In the genomic region with DNA sequence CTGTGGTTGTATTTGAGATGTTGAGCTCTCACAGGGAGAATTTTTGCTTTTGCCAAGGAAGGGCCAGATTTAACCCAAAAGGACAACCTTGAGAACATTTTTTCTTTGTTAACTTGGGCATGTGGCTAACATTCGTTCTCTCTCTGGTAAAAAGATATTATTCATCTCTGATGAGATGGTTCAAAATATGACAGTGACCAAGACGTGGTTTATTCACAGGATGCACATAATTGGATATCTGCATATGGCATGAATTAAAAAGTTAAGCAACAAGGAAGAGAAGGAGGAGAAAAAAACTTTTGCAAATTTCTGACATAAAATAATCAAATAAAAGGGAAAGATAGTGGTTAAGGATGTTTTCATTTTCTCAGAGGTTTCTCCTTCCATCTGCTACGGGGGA, we compare ENCODE assay signal across 19 cellular contexts. TPM values are rescaled to one million over a fixed set of nuclear protein-coding genes. Genes with fewer than 3 reads are reported as not detected.
DNase-seq lines count a peak whose midpoint lies in the region; ATAC-seq and TF ChIP-seq lines count a peak whose summit lies in the region.
"Had no signal": no experiment of that assay in that cellular context is flagged by ENCODE, and none has a peak within 500 bp of the region (broad histone marks: within the 10 kb centered on the region; RNA-seq: fewer than 3 reads in every experiment).

No MANE protein-coding gene starts in this region.

- peak overlapping the region; percentile 24 to 97; a peak in 3 of 4 replicates for H4K8ac ChIP-seq in IMR-90 (ENCODE audit: low read depth in 2 of 2, low read length in 2 of 2)

- no peak for TF ChIP-seq RAD21 in IMR-90 (IDR thresholded peaks at IDR 0.05; ENCODE audit: low read length)

- no peak overlapping the region for H2AK9ac ChIP-seq in IMR-90 (replicated peaks; ENCODE audit: low read depth, low read length, poor library complexity)

- H3K23ac ChIP-seq in IMR-90 (ENCODE audit: low read depth, low read length): peak overlapping the region; percentile 48; the same call in 1 of the 2 replicates

- no peak for TF ChIP-seq CTCF in AG10803 (conservative IDR thresholded peaks at IDR 0.05; ENCODE audit: low read length)
- TF ChIP-seq CTCF in IMR-90 (conservative IDR thresholded peaks at IDR 0.05; ENCODE audit: low read depth, low read length): no peak
- no peak for TF ChIP-seq CTCF in endothelial cell (IDR thresholded peaks at IDR 0.05; ENCODE audit: unreplicated experiment)
- TF ChIP-seq CTCF in osteoblast (IDR thresholded peaks at IDR 0.05; ENCODE audit: extremely low read depth, low read depth, low read length): no peak

- CTCF ChIA-PET in IMR-90 (lab: Yijun Ruan, JAX): interaction anchor here (1.6 kb wide), 1 partner anchor 121 kb away, joined by 3 read pairs; no protein-coding TSS in a partner anchor
- CTCF ChIA-PET in activated CD4-positive, alpha-beta T cell treated with anti-CD3 and anti-CD28 coated beads, Interleukin-2, amount 10 ng/mL, durations not matched to agents 7 days and 5 days (lab: Charles Lee): no interaction called here

- peak overlapping the region; percentile 98 for H3K14ac ChIP-seq in IMR-90 (replicated peaks; ENCODE audit: low read depth, low read length)

- H3K4me1 ChIP-seq in IMR-90 (ENCODE audit: control insufficient read depth, insufficient read depth, low read length) (peaks cover 27% of the 10 kb centered on the region), osteoblast (ENCODE audit: insufficient read depth, low read length) (peaks cover 80% of the 10 kb centered on the region)

- peak overlapping the region; percentile 92; the same call in 1 of the 3 replicates for H2BK15ac ChIP-seq in IMR-90 (ENCODE audit: low read depth, low read length)

- H3K36me3 Mint-ChIP-seq in endothelial cell (ENCODE audit: low read depth, unreplicated experiment): no peaks in the 10 kb centered on the region
- no peaks in the 10 kb centered on the region for H3K36me3 Mint-ChIP-seq in activated CD4-positive, alpha-beta T cell treated with anti-CD3 and anti-CD28 coated beads, Interleukin-2, amount 10 ng/mL, durations not matched to agents 7 days and 5 days (ENCODE audit: low read depth)

- peak; percentile 91 for DNase-seq in AG10803 (ENCODE audit: low read depth)
- no peak for DNase-seq in IMR-90
- DNase-seq in endothelial cell (ENCODE audit: low spot score): no peak
- no peak for DNase-seq in osteoblast (ENCODE audit: insufficient read length, low spot score, missing footprints)
- no peak for DNase-seq in NCI-H146 (lab: John Stamatoyannopoulos, UW)
- DNase-seq in activated CD4-positive, alpha-beta T cell treated with anti-CD3 and anti-CD28 coated beads, Interleukin-2, amount 10 ng/mL, durations not matched to agents 7 days and 5 days: no peak
- DNase-seq: CD4-positive, alpha-beta T cell; DMS79 treated with DMSO at 0.1 percent for 48 hours; GF-D8; KBM-7; NCI-H345; NCI-H69; NK-92 treated with Interleukin-12 subunit alpha and Interleukin-12 subunit beta, amount 100 ng/mL, for 24 hours; OCI-M1 had no signal

- peaks cover 4% of the 10 kb centered on the region for H3K27me3 Mint-ChIP-seq in endothelial cell (ENCODE audit: unreplicated experiment)
- H3K27me3 Mint-ChIP-seq in activated CD4-positive, alpha-beta T cell treated with anti-CD3 and anti-CD28 coated beads, Interleukin-2, amount 10 ng/mL, durations not matched to agents 7 days and 5 days: peaks cover 55% of the 10 kb centered on the region

- WGBS in IMR-90 (ENCODE audit: extremely low coverage in 2 of 2, insufficient read length in 1 of 2), 2 experiments: 80% methylated on average over 1 of the region's 3 CpGs; no CpG with 5 or more reads in 1 of the 2 experiments

- H3K9me1 ChIP-seq in IMR-90 (ENCODE audit: insufficient read depth, low read length): peaks cover 26% of the 10 kb centered on the region

- peak overlapping the region; percentile 46; the same call in 1 of the 2 replicates for H3K56ac ChIP-seq in IMR-90 (ENCODE audit: extremely low read depth, insufficient read depth, low read length)

- no peak overlapping the region for H3K4me3 ChIP-seq in AG10803 (ENCODE audit: low read length)
- H3K4me3 ChIP-seq in IMR-90 (ENCODE audit: insufficient read depth, low read depth, low read length): no peak overlapping the region
- H3K4me3 ChIP-seq in osteoblast (ENCODE audit: insufficient read depth, low read length): no peak overlapping the region

- no peak overlapping the region for H3K4me3 Mint-ChIP-seq in endothelial cell (ENCODE audit: unreplicated experiment)
- H3K4me3 Mint-ChIP-seq in activated CD4-positive, alpha-beta T cell treated with anti-CD3 and anti-CD28 coated beads, Interleukin-2, amount 10 ng/mL, durations not matched to agents 7 days and 5 days: no peak overlapping the region
- H3K4me3 Mint-ChIP-seq: B cell; CD4-positive, alpha-beta T cell had no signal

- H3K27ac ChIP-seq in IMR-90 (ENCODE audit: insufficient read depth, low read length): no peak overlapping the region
- peak overlapping the region; percentile 98 for H3K27ac ChIP-seq in osteoblast (ENCODE audit: low read depth, low read length)
- H3K27ac ChIP-seq: RWPE1 had no signal

- POLR2A ChIA-PET in IMR-90 (lab: Charles Lee; ENCODE audit: unreplicated experiment): no interaction called here
- POLR2A ChIA-PET in activated CD4-positive, alpha-beta T cell treated with anti-CD3 and anti-CD28 coated beads, Interleukin-2, amount 10 ng/mL, durations not matched to agents 7 days and 5 days (lab: Charles Lee): no interaction called here

- H4K5ac ChIP-seq in IMR-90 (ENCODE audit: low read depth, low read length): peak overlapping the region; percentile 99; the same call in 1 of the 2 replicates

- peaks cover 30% of the 10 kb centered on the region for H3K4me1 Mint-ChIP-seq in endothelial cell (ENCODE audit: unreplicated experiment)
- peaks cover 6% of the 10 kb centered on the region for H3K4me1 Mint-ChIP-seq in activated CD4-positive, alpha-beta T cell treated with anti-CD3 and anti-CD28 coated beads, Interleukin-2, amount 10 ng/mL, durations not matched to agents 7 days and 5 days
- H3K4me1 Mint-ChIP-seq: B cell had no signal

- H3K27me3 ChIP-seq in IMR-90 (ENCODE audit: control insufficient read depth, insufficient read depth, low read length) (no peaks in the 10 kb centered on the region), osteoblast (ENCODE audit: insufficient read depth, low read length) (no peaks in the 10 kb centered on the region)

- H2BK120ac ChIP-seq in IMR-90 (ENCODE audit: low read depth, low read length): peak overlapping the region; percentile 99

- H2BK5ac ChIP-seq in IMR-90 (ENCODE audit: low read depth, low read length, poor library complexity, severe bottlenecking): peak overlapping the region; percentile 98

- no peak for TF ChIP-seq POLR2A in IMR-90 (IDR thresholded peaks at IDR 0.05; ENCODE audit: low read depth, low read length)

- peaks cover 22 to 73% of the 10 kb centered on the region in 2 experiments for H3K79me1 ChIP-seq in IMR-90 (ENCODE audit: low read depth in 1 of 2, low read length in 2 of 2)

- H3K9me3 Mint-ChIP-seq in endothelial cell (ENCODE audit: unreplicated experiment): no peaks in the 10 kb centered on the region
- no peaks in the 10 kb centered on the region for H3K9me3 Mint-ChIP-seq in activated CD4-positive, alpha-beta T cell treated with anti-CD3 and anti-CD28 coated beads, Interleukin-2, amount 10 ng/mL, durations not matched to agents 7 days and 5 days
- H3K9me3 Mint-ChIP-seq: CD4-positive, alpha-beta T cell had no signal

- H4K20me1 ChIP-seq in IMR-90 (ENCODE audit: insufficient read depth, low read length) (no peaks in the 10 kb centered on the region), osteoblast (ENCODE audit: insufficient read depth, low read length) (no peaks in the 10 kb centered on the region)

- H2BK20ac ChIP-seq in IMR-90 (ENCODE audit: low read depth, low read length): peak overlapping the region; percentile 94; the same call in 1 of the 2 replicates

- in situ Hi-C loops in IMR-90 (cut with MboI; ENCODE audit: low sequenced_read_pairs): no loop called here

- 0 out of 2 replicates have a peak overlapping the region, but pooled peaks have one; percentile 12 for H2AK5ac ChIP-seq in IMR-90 (ENCODE audit: low read depth, low read length)

- no peaks in the 10 kb centered on the region for H3K9me3 ChIP-seq in IMR-90 (ENCODE audit: control insufficient read depth, insufficient read depth, low read length)
- H3K9me3 ChIP-seq in osteoblast (ENCODE audit: low read depth, low read length): no peaks in the 10 kb centered on the region

- no peak overlapping the region for H3K9ac ChIP-seq in IMR-90 (ENCODE audit: low read depth, low read length)

- peak overlapping the region; percentile 81; the same call in 1 of the 2 replicates for H3K18ac ChIP-seq in IMR-90 (ENCODE audit: low read depth, low read length)

- H3K4me2 ChIP-seq in IMR-90 (ENCODE audit: low read depth, low read length): no peak overlapping the region
- H3K4me2 ChIP-seq in osteoblast (ENCODE audit: insufficient read depth, low read length): no peak overlapping the region

- peak overlapping the region; percentile 49; the same call in 1 of the 2 replicates for H3K4ac ChIP-seq in IMR-90 (ENCODE audit: low read depth, low read length)

- H3K79me2 ChIP-seq in osteoblast (ENCODE audit: insufficient read depth, low read length): peaks cover 18% of the 10 kb centered on the region

- H3K36me3 ChIP-seq in IMR-90 (ENCODE audit: control insufficient read depth, insufficient read depth, low read length) (peaks cover 8% of the 10 kb centered on the region; the same call in 1 of the 2 replicates), osteoblast (ENCODE audit: insufficient read depth, low read length) (peaks cover 63% of the 10 kb centered on the region)

- peak overlapping the region; percentile 88; the same call in 1 of the 2 replicates for H4K91ac ChIP-seq in IMR-90 (ENCODE audit: insufficient read depth, low read depth, low read length)

- BruUV-seq in IMR-90 (replicated peaks; lab: Mats Ljungman, UMichigan): no TSS peak

- intact Hi-C loops in IMR-90 (cut with micrococcal nuclease): no loop called here

- dilution Hi-C loops in IMR-90 (cut with HindIII; ENCODE audit: low sequenced_read_pairs, unreplicated experiment): no loop called here

- H3K27ac Mint-ChIP-seq in endothelial cell (ENCODE audit: unreplicated experiment): peak overlapping the region; percentile 95
- H3K27ac Mint-ChIP-seq in activated CD4-positive, alpha-beta T cell treated with anti-CD3 and anti-CD28 coated beads, Interleukin-2, amount 10 ng/mL, durations not matched to agents 7 days and 5 days: no peak overlapping the region
- H3K27ac Mint-ChIP-seq: B cell; CD4-positive, alpha-beta T cell had no signal

- H2AFZ ChIP-seq in IMR-90 (replicated peaks; ENCODE audit: low read length, poor library complexity) (no peak overlapping the region), osteoblast (ENCODE audit: low read length) (no peak overlapping the region)

- ATAC-seq in IMR-90 (ENCODE audit: low read depth): no peak
- ATAC-seq in GM19455 (IDR thresholded peaks at IDR 0.05; ENCODE audit: unreplicated experiment): no peak
- ATAC-seq in GM21825 (IDR thresholded peaks at IDR 0.05; ENCODE audit: unreplicated experiment): no peak
- ATAC-seq: HCT116 had no signal

RNA-seq across cellular contexts. Expression of gene BCL10, which starts 43.1 kb away (rescaled TPM):
- total RNA-seq in IMR-90 (2012; rRNA removed): 30.5 and 51.4 TPM in 2 replicates
- 11.2 and 15.3 TPM in 2 replicates for polyA plus RNA-seq in IMR-90 (2012; rRNA removed)
- 3.2 and 4.2 TPM in 2 replicates for polyA plus RNA-seq in IMR-90 (2012; cell fraction: cytosol; rRNA removed)
- polyA plus RNA-seq in IMR-90 (2012; cell fraction: nucleus; rRNA removed; ENCODE audit: low replicate concordance): 4.7 and 10.9 TPM in 2 replicates
- 33.6 TPM for total RNA-seq in endothelial cell (ENCODE audit: unreplicated experiment)
- 30.4 and 35.7 TPM in 2 replicates for total RNA-seq in osteoblast
- 10 to 100 TPM; 26.3 to 29.9 TPM for total RNA-seq in activated CD4-positive, alpha-beta T cell treated with anti-CD3 and anti-CD28 coated beads, Interleukin-2, amount 10 ng/mL, durations not matched to agents 7 days and 5 days
